8 cellular contexts compared by ENCODE assay signal in genomic region chr14:21070083-21070609, GRCh38. TPM values are rescaled to one million over a fixed set of nuclear protein-coding genes. Genes with fewer than 3 reads are reported as not detected.
DNase-seq lines count a peak whose midpoint lies in the region; ATAC-seq and TF ChIP-seq lines count a peak whose summit lies in the region.

Gene ARHGEF40 (plus strand): TSS chr14:21070304. CDS start chr14:21070397, 93 bp downstream.

- intact Hi-C loops in spleen (cut with DNase I; ENCODE audit: low total_unique reads), result no loop called here

- H3K27me3 ChIP-seq in layer of hippocampus (ENCODE audit: control insufficient read depth, insufficient read depth, low read length), result no peaks in the 10 kb centered on the region
- peaks cover 0 to 61% (median 17%) of the 10 kb centered on the region in 7 donors for H3K27me3 ChIP-seq in spleen (replicated peaks in 1 of 7)

- H3K27ac ChIP-seq in RWPE1 (peak within 1 kb of the TSS; percentile 83), coronary artery (peak within 1 kb of the TSS; percentile 93 to 97), layer of hippocampus (ENCODE audit: low read depth, low read length) (peak within 1 kb of the TSS; percentile 92), spleen (peak within 1 kb of the TSS; percentile 74 to 94 (median 90))

- peaks cover 0 to 26% (median 5%) of the 10 kb centered on the region in 6 donors for H3K36me3 ChIP-seq in spleen

- CTCF ChIA-PET in RWPE1 (lab: Yijun Ruan, JAX), result interaction anchor here (0.5 to 3.0 kb wide), 7 partner anchors 17 to 571 kb away, joined by 3 to 31 read pairs (median 6); no protein-coding TSS in a partner anchor

- no peak for TF ChIP-seq POLR2A in spleen (IDR thresholded peaks at IDR 0.05)

- H3K4me1 ChIP-seq in spleen, result peaks cover 31 to 69% (median 55%) of the 10 kb centered on the region in 6 donors

- peak within 1 kb of the TSS; percentile 80 for H3K4me3 ChIP-seq in coronary artery
- H3K4me3 ChIP-seq in spleen, result peak within 1 kb of the TSS; percentile 47 to 84 (median 66)

- POLR2A ChIA-PET in RWPE1 (lab: Yijun Ruan, JAX; ENCODE audit: low non-redundant PET), result interaction anchor here (1.1 to 1.4 kb wide), 2 partner anchors 24 to 35 kb away, joined by 3 to 4 read pairs; no protein-coding TSS in a partner anchor

- peak; percentile 33 for ATAC-seq in GM19324 (IDR thresholded peaks at IDR 0.05; ENCODE audit: low FRiP score, unreplicated experiment)

- WGBS in spleen, 5 donors, result 0 to 3% (median 0%) methylated on average over 14 to 63 of the region's 63 CpGs

- TF ChIP-seq CTCF in RWPE1 (conservative IDR thresholded peaks at IDR 0.05; ENCODE audit: low read depth) (no peak), coronary artery (IDR thresholded peaks at IDR 0.05) (no peak), spleen (IDR thresholded peaks at IDR 0.05 in 8 of 11, conservative IDR thresholded peaks at IDR 0.05 in 3 of 11) (no peak)

- peak; percentile 67 for DNase-seq in AG08395 (ENCODE audit: low spot score)
- peak; percentile 43 for DNase-seq in RWPE1 (ENCODE audit: low spot score)
- no peak for DNase-seq in coronary artery (ENCODE audit: low spot score)
- peak; percentile 88 for DNase-seq in spleen
- no peak for DNase-seq in NCI-H187 treated with DMSO at 0.1 percent for 48 hours (lab: John Stamatoyannopoulos, UW)
- no peak for DNase-seq in effector CD8-positive, alpha-beta T cell (lab: John Stamatoyannopoulos, UW)

- H3K9me3 ChIP-seq in spleen, result no peaks in the 10 kb centered on the region

RNA-seq across cellular contexts. Expression of gene ARHGEF40, which starts in this region (rescaled TPM):
- 100 to 1,000 TPM in 4 of 7 donors, 10 to 100 TPM in 3; 57.0 to 151 (median 102) TPM for total RNA-seq in spleen
- 10 to 100 TPM in 2 of 3 donors, 1 to 10 TPM in 1; 9.8 to 47.1 (median 17.7) TPM for polyA plus RNA-seq in spleen

Comparison
In these comparisons a context has a peak if more than half of its experiments do, and no peak if none do; other contexts are left out.
1. DNase-seq: peak in AG08395 (single experiment), RWPE1 (single experiment) and spleen (single experiment); none in coronary artery (single experiment), NCI-H187 treated with DMSO at 0.1 percent for 48 hours (single experiment) and effector CD8-positive, alpha-beta T cell (single experiment).
2. Peak in every context shown above with its lines, with median percentiles within 50 percentile points of each other: H3K27ac ChIP-seq.